In the genomic region with DNA sequence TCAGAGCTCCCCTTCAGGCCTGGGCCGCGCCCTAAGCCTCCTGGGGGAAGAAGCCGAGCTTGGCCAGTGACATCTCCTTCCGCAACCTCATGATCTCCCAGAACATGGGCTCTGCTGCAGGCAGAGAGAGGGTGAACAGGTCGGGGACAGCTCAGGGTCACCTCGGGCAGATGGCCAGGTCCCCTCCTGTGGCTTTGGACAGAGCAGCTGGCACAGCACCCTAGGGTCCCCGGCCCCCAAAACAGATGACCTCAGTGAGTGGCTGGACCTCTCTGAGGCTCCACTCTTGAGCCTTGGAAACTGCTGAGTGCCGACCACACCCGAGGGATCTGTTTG, we compare ENCODE assay signal across 18 cellular contexts. TPM values are rescaled to one million over a fixed set of nuclear protein-coding genes. Genes with fewer than 3 reads are reported as not detected.
DNase-seq lines count a peak whose midpoint lies in the region; ATAC-seq and TF ChIP-seq lines count a peak whose summit lies in the region.
"Had no signal": no experiment of that assay in that cellular context is flagged by ENCODE, and none has a peak within 500 bp of the region (broad histone marks: within the 10 kb centered on the region; RNA-seq: fewer than 3 reads in every experiment).

No MANE protein-coding gene starts in this region.

- H3K9me3 ChIP-seq in BLaER1 treated with 17β-estradiol and CSF1 and Interleukin-3, amounts not matched to agents 10 nM and 100 nM (replicated peaks in 1 of 11): no peaks in the 10 kb centered on the region
- no peaks in the 10 kb centered on the region for H3K9me3 ChIP-seq in T-helper 17 cell (ENCODE audit: control insufficient read depth, low read length, poor library complexity, severe bottlenecking)
- no peaks in the 10 kb centered on the region for H3K9me3 ChIP-seq in stomach
- H3K9me3 ChIP-seq in aorta (ENCODE audit: control insufficient read depth, low read length): no peaks in the 10 kb centered on the region
- H3K9me3 ChIP-seq: left lung, SJCRH30, upper lobe of right lung had no signal

- no peaks in the 10 kb centered on the region for H3K9me3 Mint-ChIP-seq in mesothelial cell of epicardium
- H3K9me3 Mint-ChIP-seq: activated naive CD4-positive, alpha-beta T cell treated with anti-CD3 and anti-CD28 coated beads, Interleukin-2, amount 50 U/mL, for 24 hours; activated T-helper 17 cell treated with anti-CD3 and anti-CD28 coated beads, Interleukin-2, amount 50 U/mL, for 72 hours; CD4-positive, CD25-positive, alpha-beta regulatory T cell; dendritic cell treated with granulocyte-macrophage colony-stimulating factor and Interleukin-4, amounts not matched to agents 40 ng/mL and 50 ng/mL, for 4 days; natural killer cell; WTC11 had no signal

- H3K4me1 ChIP-seq in BLaER1 treated with 17β-estradiol and CSF1 and Interleukin-3, amounts not matched to agents 10 nM and 100 nM: peaks cover 9 to 70% (median 23%) of the 10 kb centered on the region in 10 experiments
- H3K4me1 ChIP-seq in stomach: peaks cover 0 to 18% (median 8%) of the 10 kb centered on the region in 4 donors
- no peaks in the 10 kb centered on the region for H3K4me1 ChIP-seq in aorta (ENCODE audit: control insufficient read depth in 1 of 2, insufficient read depth in 2 of 2, low read length in 2 of 2)
- H3K4me1 ChIP-seq: upper lobe of right lung had no signal

- 63 to 84% (median 76%) methylated on average over 6 to 9 of the region's 9 CpGs for WGBS in stomach, 5 donors
- 90% methylated on average over 9 of the region's 9 CpGs for WGBS in aorta, 2 donors

- H3K36me3 Mint-ChIP-seq in T-helper 17 cell (ENCODE audit: low read depth) (no peaks in the 10 kb centered on the region), mesothelial cell of epicardium (no peaks in the 10 kb centered on the region)
- H3K36me3 Mint-ChIP-seq: activated naive CD4-positive, alpha-beta T cell treated with anti-CD3 and anti-CD28 coated beads, Interleukin-2, amount 50 U/mL, for 24 hours; CD4-positive, CD25-positive, alpha-beta regulatory T cell; natural killer cell; WTC11 had no signal

- no peak overlapping the region for H3K4me3 ChIP-seq in BLaER1 treated with 17β-estradiol and CSF1 and Interleukin-3, amounts not matched to agents 10 nM and 100 nM
- H3K4me3 ChIP-seq in stomach: no peak overlapping the region
- H3K4me3 ChIP-seq in aorta (ENCODE audit: low read length in 2 of 2): no peak overlapping the region
- H3K4me3 ChIP-seq: left lung, SJCRH30, upper lobe of right lung had no signal

- intact Hi-C loops in left colon (cut with DNase I, micrococcal nuclease): loop anchor here (2.0 to 10.0 kb wide), 4 partner anchors 49 to 187 kb away; no protein-coding TSS in a partner anchor
- intact Hi-C loops in stomach (cut with DNase I; ENCODE audit: low total_unique reads): loop anchor here (10.0 kb wide), 1 partner anchor 93 kb away; no protein-coding TSS in a partner anchor
- intact Hi-C loops in aorta (cut with DNase I): loop anchor here (2.0 to 5.0 kb wide), 5 partner anchors 27 to 211 kb away; no protein-coding TSS in a partner anchor

- peaks cover 0 to 9% (median 0%) of the 10 kb centered on the region in 11 experiments; a peak in 3 of 22 replicates for H4K20me1 ChIP-seq in BLaER1 treated with 17β-estradiol and CSF1 and Interleukin-3, amounts not matched to agents 10 nM and 100 nM

- peaks cover 5% of the 10 kb centered on the region for H3K4me1 Mint-ChIP-seq in T-helper 17 cell
- H3K4me1 Mint-ChIP-seq in mesothelial cell of epicardium: peaks cover 3% of the 10 kb centered on the region

- TF ChIP-seq POLR2A in stomach (IDR thresholded peaks at IDR 0.05): no peak

- peak overlapping the region; percentile 68 for H3K27ac Mint-ChIP-seq in T-helper 17 cell
- H3K27ac Mint-ChIP-seq in mesothelial cell of epicardium: no peak overlapping the region
- H3K27ac Mint-ChIP-seq: activated naive CD4-positive, alpha-beta T cell treated with anti-CD3 and anti-CD28 coated beads, Interleukin-2, amount 50 U/mL, for 24 hours; activated T-helper 17 cell treated with anti-CD3 and anti-CD28 coated beads, Interleukin-2, amount 50 U/mL, for 72 hours; CD4-positive, CD25-positive, alpha-beta regulatory T cell; dendritic cell treated with granulocyte-macrophage colony-stimulating factor and Interleukin-4, amounts not matched to agents 40 ng/mL and 50 ng/mL, for 4 days; WTC11 had no signal

- peak overlapping the region in 9 of 11 experiments; percentile 2 to 53 (median 43); a peak in 15 of 22 replicates for H3K27ac ChIP-seq in BLaER1 treated with 17β-estradiol and CSF1 and Interleukin-3, amounts not matched to agents 10 nM and 100 nM
- H3K27ac ChIP-seq in stomach: peak overlapping the region in 3 of 5 donors; percentile 8 to 36 (median 14)
- H3K27ac ChIP-seq in aorta (ENCODE audit: low read depth in 1 of 2, low read length in 2 of 2): no peak overlapping the region
- H3K27ac ChIP-seq: left lung, upper lobe of right lung had no signal

- TF ChIP-seq CTCF in stomach (IDR thresholded peaks at IDR 0.05): no peak
- TF ChIP-seq CTCF in mesothelial cell of epicardium (IDR thresholded peaks at IDR 0.05; ENCODE audit: unreplicated experiment): no peak

- H3K27me3 Mint-ChIP-seq in T-helper 17 cell (peaks cover 5% of the 10 kb centered on the region), mesothelial cell of epicardium (ENCODE audit: low read depth) (no peaks in the 10 kb centered on the region)
- H3K27me3 Mint-ChIP-seq: activated naive CD4-positive, alpha-beta T cell treated with anti-CD3 and anti-CD28 coated beads, Interleukin-2, amount 50 U/mL, for 24 hours; activated T-helper 17 cell treated with anti-CD3 and anti-CD28 coated beads, Interleukin-2, amount 50 U/mL, for 72 hours had no signal

- peak overlapping the region in 9 of 11 experiments; percentile 11 to 89 (median 37); a peak in 15 of 22 replicates for H3K4me2 ChIP-seq in BLaER1 treated with 17β-estradiol and CSF1 and Interleukin-3, amounts not matched to agents 10 nM and 100 nM

- DNase-seq in T-helper 17 cell (no peak), left colon (no peak), stomach (no peak), mesothelial cell of epicardium (ENCODE audit: low spot score in 2 of 2, unreplicated experiment in 2 of 2) (no peak), NCI-H226 (no peak), aorta (no peak)
- DNase-seq: NCI-H187 treated with DMSO at 0.1 percent for 48 hours had no signal

- peak overlapping the region in 9 of 11 experiments; percentile 10 to 58 (median 33); a peak in 11 of 22 replicates for H3K9ac ChIP-seq in BLaER1 treated with 17β-estradiol and CSF1 and Interleukin-3, amounts not matched to agents 10 nM and 100 nM

- no peaks in the 10 kb centered on the region for H3K27me3 ChIP-seq in BLaER1 treated with 17β-estradiol and CSF1 and Interleukin-3, amounts not matched to agents 10 nM and 100 nM
- no peaks in the 10 kb centered on the region for H3K27me3 ChIP-seq in stomach
- H3K27me3 ChIP-seq in aorta (ENCODE audit: control insufficient read depth in 1 of 2, insufficient read depth in 2 of 2, low read length in 1 of 2): no peaks in the 10 kb centered on the region
- H3K27me3 ChIP-seq: left lung, SJCRH30, upper lobe of right lung had no signal

- H3K4me3 Mint-ChIP-seq in T-helper 17 cell (no peak overlapping the region), mesothelial cell of epicardium (no peak overlapping the region)
- H3K4me3 Mint-ChIP-seq: activated naive CD4-positive, alpha-beta T cell treated with anti-CD3 and anti-CD28 coated beads, Interleukin-2, amount 50 U/mL, for 24 hours; activated T-helper 17 cell treated with anti-CD3 and anti-CD28 coated beads, Interleukin-2, amount 50 U/mL, for 72 hours; CD4-positive, CD25-positive, alpha-beta regulatory T cell; dendritic cell treated with granulocyte-macrophage colony-stimulating factor and Interleukin-4, amounts not matched to agents 40 ng/mL and 50 ng/mL, for 4 days; natural killer cell; WTC11 had no signal

- ATAC-seq in T-helper 17 cell: no peak
- ATAC-seq in left colon: peak; percentile 35
- no peak for ATAC-seq in HG03432 (IDR thresholded peaks at IDR 0.05; ENCODE audit: unreplicated experiment)
- no peak for ATAC-seq in aorta (ENCODE audit: low FRiP score)

- peaks cover 0 to 85% (median 0%) of the 10 kb centered on the region in 11 experiments; a peak in 6 of 22 replicates for H3K36me3 ChIP-seq in BLaER1 treated with 17β-estradiol and CSF1 and Interleukin-3, amounts not matched to agents 10 nM and 100 nM
- H3K36me3 ChIP-seq in stomach (peaks cover 0 to 31% (median 21%) of the 10 kb centered on the region in 4 donors), aorta (ENCODE audit: control insufficient read depth in 1 of 2, insufficient read depth in 2 of 2, low read length in 1 of 2) (no peaks in the 10 kb centered on the region)
- H3K36me3 ChIP-seq: left lung, SJCRH30, upper lobe of right lung had no signal

- no peak for TF ChIP-seq EP300 in stomach (IDR thresholded peaks at IDR 0.05)

RNA-seq across cellular contexts. Expression of a gene that starts 6.9 kb away (rescaled TPM):
- total RNA-seq in T-helper 17 cell: 10 to 100 TPM in 1 of 2 donors, 1 to 10 TPM in 1; 8.5 to 14.5 TPM
- 10 to 100 TPM in 1 of 2 donors, 1 to 10 TPM in 1; 6.9 to 18.7 TPM for total RNA-seq in left colon
- total RNA-seq in stomach: 100 to 1,000 TPM in 1 of 5 donors, 10 to 100 TPM in 3, 1 to 10 TPM in 1; 2.6 to 140 (median 22.8) TPM
- 10 to 100 TPM in 1 of 3 donors, 1 to 10 TPM in 2; 7.5 to 23.3 (median 7.9) TPM for polyA plus RNA-seq in stomach
- 6.1 to 8.9 TPM (median 8.0 TPM) in 3 replicates for total RNA-seq in mesothelial cell of epicardium
- total RNA-seq in aorta: 100 to 1,000 TPM; 120 to 180 TPM
- 100 to 1,000 TPM in 1 of 2 donors, 10 to 100 TPM in 1; 33.8 to 402 TPM for polyA plus RNA-seq in aorta

RNA-seq across cellular contexts. Expression of a gene that starts 19.2 kb away (rescaled TPM):
- total RNA-seq in T-helper 17 cell (not detected), left colon (1 to 10 TPM; 3.1 to 7.0 TPM), stomach (10 to 100 TPM in 2 of 5 donors, 1 to 10 TPM in 1, under 1 TPM in 1, not detected in 1; 0.58 to 12.8 (median 7.1) TPM), mesothelial cell of epicardium (10.6 to 12.0 TPM (median 11.9 TPM) in 3 replicates), aorta (10 to 100 TPM; 23.8 to 45.2 TPM)
- polyA plus RNA-seq in stomach (10 to 100 TPM in 2 of 3 donors, 1 to 10 TPM in 1; 5.3 to 13.3 (median 11.6) TPM), aorta (10 to 100 TPM in 1 of 2 donors, 1 to 10 TPM in 1; 6.4 to 11.4 TPM)
- total RNA-seq: activated T-helper 17 cell treated with anti-CD3 and anti-CD28 coated beads, Interleukin-2, amount 50 U/mL, for 72 hours; CD4-positive, CD25-positive, alpha-beta regulatory T cell; natural killer cell had no signal
- polyA plus RNA-seq: CD4-positive, CD25-positive, alpha-beta regulatory T cell had no signal

RNA-seq across cellular contexts. Expression of a gene that starts 51.9 kb away (rescaled TPM):
- total RNA-seq in T-helper 17 cell: under 1 TPM; 0.26 to 0.35 TPM
- 1 to 10 TPM in 1 of 2 donors, under 1 TPM in 1; 0.64 to 1.6 TPM for total RNA-seq in left colon
- 10 to 100 TPM in 2 of 5 donors, 1 to 10 TPM in 2, not detected in 1; 1.2 to 27.4 (median 6.6) TPM for total RNA-seq in stomach
- 1 to 10 TPM; 3.4 to 3.8 (median 3.7) TPM for polyA plus RNA-seq in stomach
- 0.64 to 1.1 TPM (median 0.90 TPM) in 3 replicates for total RNA-seq in mesothelial cell of epicardium
- 1 to 10 TPM; 3.9 to 8.0 TPM for total RNA-seq in aorta
- polyA plus RNA-seq in aorta: 1 to 10 TPM; 3.5 to 4.1 TPM

Comparison
In these comparisons a context has a peak if more than half of its experiments do, and no peak if none do; other contexts are left out.
1. H3K27ac ChIP-seq: peak in BLaER1 treated with 17β-estradiol and CSF1 and Interleukin-3, amounts not matched to agents 10 nM and 100 nM (9 of 11) and stomach (3 of 5); none in aorta (0 of 2).